Comparison of ENCODE assay signal across 9 cellular contexts in the genomic region with DNA sequence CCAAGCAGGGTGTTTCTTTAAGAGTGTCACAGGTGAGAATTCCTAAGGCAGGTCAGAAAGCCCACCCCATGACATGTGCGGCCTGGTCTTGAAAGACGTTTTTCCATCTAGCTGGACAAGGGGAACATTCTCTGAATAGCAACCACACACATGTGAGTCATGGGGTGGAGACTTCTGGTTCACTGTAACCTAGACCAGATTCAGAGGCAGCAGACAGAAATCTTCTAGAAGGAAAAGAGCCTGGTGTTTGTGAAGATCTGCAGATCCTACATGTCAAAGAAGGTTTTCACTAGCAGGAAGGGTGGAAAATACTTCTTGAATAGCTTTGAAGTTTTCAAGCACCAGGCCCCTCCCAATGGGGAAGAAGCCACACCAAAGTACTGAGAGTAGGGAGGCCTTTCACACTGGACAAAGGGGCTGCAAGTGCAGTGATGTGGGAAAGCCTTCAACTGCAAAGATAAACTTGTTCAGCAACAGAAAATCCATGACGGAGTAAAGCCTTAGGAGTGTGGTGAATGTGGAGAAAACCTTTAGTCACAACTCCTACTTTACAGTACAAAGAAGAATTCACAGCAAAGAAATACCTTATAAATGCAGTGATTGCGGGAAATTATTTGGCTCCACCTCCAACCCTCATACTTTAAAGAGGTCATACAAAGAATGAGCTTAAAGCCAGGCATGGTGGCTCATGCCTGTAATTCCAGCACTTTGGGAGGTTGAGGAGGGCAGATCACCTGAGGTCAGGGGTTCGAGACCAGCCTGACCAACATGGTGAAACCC.
A peak's percentile ranks its signal among the peaks of the same experiment; 100 is the strongest.
DNase-seq lines count a peak whose midpoint lies in the region; ATAC-seq and TF ChIP-seq lines count a peak whose summit lies in the region.
"Had no signal": no experiment of that assay in that cellular context is flagged by ENCODE, and none has a peak within 500 bp of the region (broad histone marks: within the 10 kb centered on the region; RNA-seq: fewer than 3 reads in every experiment).

No MANE protein-coding gene starts in this region.

- H3K36me3 Mint-ChIP-seq in central memory CD8-positive, alpha-beta T cell (ENCODE audit: insufficient read depth) = peaks cover 4% of the 10 kb centered on the region

- TF ChIP-seq RAD21 in Ishikawa (IDR thresholded peaks at IDR 0.05; ENCODE audit: low read depth) = no peak

- H3K4me1 Mint-ChIP-seq in central memory CD8-positive, alpha-beta T cell = peaks cover 70% of the 10 kb centered on the region

- ATAC-seq in central memory CD8-positive, alpha-beta T cell (replicated peaks; ENCODE audit: extremely low read depth, poor library complexity, severe bottlenecking) = no peak
- ATAC-seq in GM21717 (IDR thresholded peaks at IDR 0.05; ENCODE audit: unreplicated experiment) = no peak

- H3K27ac Mint-ChIP-seq in central memory CD8-positive, alpha-beta T cell (ENCODE audit: low read depth) = peak overlapping the region; percentile 51

- no peak for TF ChIP-seq EP300 in Ishikawa (IDR thresholded peaks at IDR 0.05; ENCODE audit: borderline replicate concordance)

- DNase-seq in AG08395 (ENCODE audit: low spot score) = peak; percentile 82
- no peak for DNase-seq in central memory CD8-positive, alpha-beta T cell (ENCODE audit: low spot score in 2 of 2)
- peak; percentile 46 for DNase-seq in medulla oblongata (ENCODE audit: extremely low spot score)
- DNase-seq in GOT3 (lab: John Stamatoyannopoulos, UW) = no peak
- DNase-seq in activated CD8-positive, alpha-beta memory T cell treated with anti-CD3 and anti-CD28 coated beads, Interleukin-2, amount 50 U/mL, for 4 hours = no peak
- no peak for DNase-seq in activated CD4-positive, alpha-beta T cell treated with anti-CD3 and anti-CD28 coated beads, Interleukin-2, amount 50 U/mL, for 1 hour
- DNase-seq: DND-41 had no signal

- no peaks in the 10 kb centered on the region for H3K27me3 Mint-ChIP-seq in central memory CD8-positive, alpha-beta T cell

- H3K4me3 Mint-ChIP-seq in central memory CD8-positive, alpha-beta T cell = peak overlapping the region; percentile 23

- no peaks in the 10 kb centered on the region for H3K9me3 Mint-ChIP-seq in central memory CD8-positive, alpha-beta T cell

TF ChIP-seq in Ishikawa, 13 proteins besides CTCF, POLR2A, EP300 and RAD21:
- TF ChIP-seq, protein P1, sequence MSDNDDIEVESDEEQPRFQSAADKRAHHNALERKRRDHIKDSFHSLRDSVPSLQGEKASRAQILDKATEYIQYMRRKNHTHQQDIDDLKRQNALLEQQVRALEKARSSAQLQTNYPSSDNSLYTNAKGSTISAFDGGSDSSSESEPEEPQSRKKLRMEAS (IDR thresholded peaks at IDR 0.05) = peak; percentile 26; the same call in 1 of the 2 replicates
- TF ChIP-seq TEAD4 (IDR thresholded peaks at IDR 0.05) (peak; percentile 74), CREB1 (IDR thresholded peaks at IDR 0.05; ENCODE audit: low read depth) (no peak), EGR1 (IDR thresholded peaks at IDR 0.05) (no peak)
- TF ChIP-seq, protein P2, sequence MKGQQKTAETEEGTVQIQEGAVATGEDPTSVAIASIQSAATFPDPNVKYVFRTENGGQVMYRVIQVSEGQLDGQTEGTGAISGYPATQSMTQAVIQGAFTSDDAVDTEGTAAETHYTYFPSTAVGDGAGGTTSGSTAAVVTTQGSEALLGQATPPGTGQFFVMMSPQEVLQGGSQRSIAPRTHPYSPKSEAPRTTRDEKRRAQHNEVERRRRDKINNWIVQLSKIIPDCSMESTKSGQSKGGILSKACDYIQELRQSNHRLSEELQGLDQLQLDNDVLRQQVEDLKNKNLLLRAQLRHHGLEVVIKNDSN (IDR thresholded peaks at IDR 0.05) = no peak

Comparison
In these comparisons a context has a peak if more than half of its experiments do, and no peak if none do; other contexts are left out.
1. DNase-seq: peak in AG08395 (single experiment) and medulla oblongata (single experiment); none in central memory CD8-positive, alpha-beta T cell (0 of 2), GOT3 (single experiment), activated CD8-positive, alpha-beta memory T cell treated with anti-CD3 and anti-CD28 coated beads, Interleukin-2, amount 50 U/mL, for 4 hours (single experiment) and activated CD4-positive, alpha-beta T cell treated with anti-CD3 and anti-CD28 coated beads, Interleukin-2, amount 50 U/mL, for 1 hour (single experiment).